ENCODE assay signal across 17 cellular contexts in genomic region chr2:120915670-120916069, GRCh38.
A peak's percentile ranks its signal among the peaks of the same experiment; 100 is the strongest.
DNase-seq lines count a peak whose midpoint lies in the region; ATAC-seq, FAIRE-seq and TF ChIP-seq lines count a peak whose summit lies in the region.
"Had no signal": no experiment of that assay in that cellular context is flagged by ENCODE, and none has a peak within 500 bp of the region (broad histone marks: within the 10 kb centered on the region; RNA-seq: fewer than 3 reads in every experiment).

No MANE protein-coding gene starts in this region.

- FAIRE-seq in A549 (lab: Jason Lieb, UNC) (no peak), bronchial epithelial cell (lab: Jason Lieb, UNC) (peak; percentile 18)
- FAIRE-seq: G401.6, keratinocyte had no signal

- H3K27me3 Mint-ChIP-seq in mesothelial cell of epicardium (ENCODE audit: low read depth), result no peaks in the 10 kb centered on the region

- POLR2A ChIA-PET in A549 (lab: Yijun Ruan, JAX), result interaction anchor here (5.6 kb wide), 1 partner anchor 19 kb away, joined by 92 read pairs; no protein-coding TSS in a partner anchor
- POLR2A ChIA-PET in PC-3 (lab: Charles Lee; ENCODE audit: unreplicated experiment), result no interaction called here

- CTCF ChIA-PET in A549 (lab: Yijun Ruan, JAX) (interaction anchor here (2.5 kb wide), 1 partner anchor 155 kb away, joined by 12 read pairs; no protein-coding TSS in a partner anchor), PC-3 (lab: Charles Lee) (no interaction called here)

- H4K20me1 ChIP-seq in PC-3 (ENCODE audit: low read length), result no peaks in the 10 kb centered on the region

- H3K4me1 Mint-ChIP-seq in mesothelial cell of epicardium, result peaks cover 49% of the 10 kb centered on the region
- H3K4me1 Mint-ChIP-seq: naive B cell had no signal

- peak overlapping the region; percentile 21 for H3K27ac Mint-ChIP-seq in mesothelial cell of epicardium

- H3K4me3 ChIP-seq in A549 (no peak overlapping the region), PC-3 (ENCODE audit: low read length) (no peak overlapping the region), bronchial epithelial cell (ENCODE audit: low read depth, low read length) (no peak overlapping the region), right lobe of liver (no peak overlapping the region)
- H3K4me3 ChIP-seq: MG63, PC-9, suprapubic skin had no signal

- no peaks in the 10 kb centered on the region for H3K36me3 Mint-ChIP-seq in mesothelial cell of epicardium
- H3K36me3 Mint-ChIP-seq: naive B cell had no signal

- intact Hi-C loops in PC-3 (cut with micrococcal nuclease), result no loop called here
- intact Hi-C loops in right lobe of liver (cut with DNase I), result no loop called here

- H3K9me2 ChIP-seq in PC-3 (replicated peaks; ENCODE audit: low read length), result no peaks in the 10 kb centered on the region

- no peaks in the 10 kb centered on the region for H3K36me3 ChIP-seq in PC-3 (ENCODE audit: low read depth, low read length)
- no peaks in the 10 kb centered on the region for H3K36me3 ChIP-seq in bronchial epithelial cell (ENCODE audit: control insufficient read depth, insufficient read depth, low read length)
- no peaks in the 10 kb centered on the region for H3K36me3 ChIP-seq in right lobe of liver
- H3K36me3 ChIP-seq: suprapubic skin had no signal

- ATAC-seq in A549, result no peak
- ATAC-seq in PC-3, result no peak
- no peak for ATAC-seq in HG03571 (IDR thresholded peaks at IDR 0.05; ENCODE audit: unreplicated experiment)
- no peak for ATAC-seq in right lobe of liver
- ATAC-seq in GM18505 (IDR thresholded peaks at IDR 0.05; ENCODE audit: unreplicated experiment), result no peak

- no peak overlapping the region for H3K9ac ChIP-seq in PC-3 (ENCODE audit: low read length)

- DNase-seq in A549 (ENCODE audit: low read depth in 1 of 2, low spot score in 1 of 2), result no peak
- no peak for DNase-seq in PC-3
- no peak for DNase-seq in bronchial epithelial cell (ENCODE audit: low read depth)
- DNase-seq in mesothelial cell of epicardium (ENCODE audit: low spot score in 2 of 2, unreplicated experiment in 2 of 2), result no peak
- no peak for DNase-seq in NK-92 (lab: John Stamatoyannopoulos, UW; ENCODE audit: unreplicated experiment)
- DNase-seq in right lobe of liver, result no peak
- DNase-seq: activated naive CD4-positive, alpha-beta T cell treated with anti-CD3 and anti-CD28 coated beads, Interleukin-2, amount 50 U/mL, for 16 hours; COR-L47; naive B cell; NCI-H187 treated with DMSO at 0.1 percent for 48 hours had no signal

- BruUV-seq in PC-3 (replicated peaks; lab: Mats Ljungman, UMichigan), result no TSS peak

- no peak for TF ChIP-seq RAD21 in A549 (conservative IDR thresholded peaks at IDR 0.05 in 1 of 2, IDR thresholded peaks at IDR 0.05 in 1 of 2)

- H3K9me3 ChIP-seq in A549, result no peaks in the 10 kb centered on the region
- no peaks in the 10 kb centered on the region for H3K9me3 ChIP-seq in PC-3 (ENCODE audit: low read length)
- no peaks in the 10 kb centered on the region for H3K9me3 ChIP-seq in right lobe of liver
- H3K9me3 ChIP-seq: MG63, suprapubic skin had no signal

- H3K79me2 ChIP-seq in PC-3 (ENCODE audit: low read length), result no peaks in the 10 kb centered on the region

- 85% methylated on average over 3 of the region's 3 CpGs for WGBS in A549 (ENCODE audit: missing lambda C conversion rate)
- WGBS in right lobe of liver (ENCODE audit: insufficient coverage, low coverage, low lambda C conversion rate, missing lambda C conversion rate), result 73% methylated on average over 2 of the region's 3 CpGs

- peak overlapping the region; percentile 76 for H2AFZ ChIP-seq in PC-3 (ENCODE audit: low read length)

- peaks cover 80% of the 10 kb centered on the region for H3K4me1 ChIP-seq in A549
- peaks cover 52% of the 10 kb centered on the region for H3K4me1 ChIP-seq in PC-3 (ENCODE audit: insufficient read depth, low read length)
- H3K4me1 ChIP-seq in right lobe of liver, result no peaks in the 10 kb centered on the region

- no peak for TF ChIP-seq POLR2A in A549 (IDR thresholded peaks at IDR 0.05; ENCODE audit: low read length)
- TF ChIP-seq POLR2A in right lobe of liver (IDR thresholded peaks at IDR 0.05), result no peak
- no peak for TF ChIP-seq POLR2A in GM18505 (IDR thresholded peaks at IDR 0.05; ENCODE audit: borderline replicate concordance, extremely low read depth, insufficient read depth, insufficient read length)

- no peaks in the 10 kb centered on the region for H3K9me3 Mint-ChIP-seq in mesothelial cell of epicardium

- H3K27ac ChIP-seq in A549, result peak overlapping the region; percentile 95 to 98
- peak overlapping the region; percentile 75 for H3K27ac ChIP-seq in PC-3 (ENCODE audit: low read length)
- H3K27ac ChIP-seq in right lobe of liver, result no peak overlapping the region
- H3K27ac ChIP-seq: PC-9, suprapubic skin had no signal

- H3K4me3 Mint-ChIP-seq in mesothelial cell of epicardium, result no peak overlapping the region

- no peak for TF ChIP-seq CTCF in A549 (IDR thresholded peaks at IDR 0.05)
- no peak for TF ChIP-seq CTCF in PC-3 (conservative IDR thresholded peaks at IDR 0.05; ENCODE audit: low read depth, low read length)
- TF ChIP-seq CTCF in bronchial epithelial cell (IDR thresholded peaks at IDR 0.05; ENCODE audit: insufficient read depth, low read length, severe bottlenecking), result no peak
- no peak for TF ChIP-seq CTCF in mesothelial cell of epicardium (IDR thresholded peaks at IDR 0.05; ENCODE audit: unreplicated experiment)
- TF ChIP-seq CTCF in right lobe of liver (IDR thresholded peaks at IDR 0.05), result no peak

- H3K4me2 ChIP-seq in A549 (peak overlapping the region; percentile 87), PC-3 (ENCODE audit: low read length) (peak overlapping the region; percentile 48)

- no peaks in the 10 kb centered on the region for H3K27me3 ChIP-seq in PC-3 (ENCODE audit: low read length)
- no peaks in the 10 kb centered on the region for H3K27me3 ChIP-seq in bronchial epithelial cell (ENCODE audit: control insufficient read depth, insufficient read depth, low read length)
- H3K27me3 ChIP-seq in right lobe of liver, result no peaks in the 10 kb centered on the region
- H3K27me3 ChIP-seq: MG63, suprapubic skin had no signal

- TF ChIP-seq EP300 in A549 (IDR thresholded peaks at IDR 0.05), result no peak

- H3F3A ChIP-seq in PC-3 (ENCODE audit: low read length, unreplicated experiment), result no peaks in the 10 kb centered on the region

TF ChIP-seq in A549, 52 proteins besides CTCF, POLR2A, EP300 and RAD21:
- TF ChIP-seq FOSB (CRISPR knock-in tag; IDR thresholded peaks at IDR 0.05), result no peak
- TF ChIP-seq, protein P1, sequence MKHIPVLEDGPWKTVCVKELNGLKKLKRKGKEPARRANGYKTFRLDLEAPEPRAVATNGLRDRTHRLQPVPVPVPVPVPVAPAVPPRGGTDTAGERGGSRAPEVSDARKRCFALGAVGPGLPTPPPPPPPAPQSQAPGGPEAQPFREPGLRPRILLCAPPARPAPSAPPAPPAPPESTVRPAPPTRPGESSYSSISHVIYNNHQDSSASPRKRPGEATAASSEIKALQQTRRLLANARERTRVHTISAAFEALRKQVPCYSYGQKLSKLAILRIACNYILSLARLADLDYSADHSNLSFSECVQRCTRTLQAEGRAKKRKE (CRISPR knock-in tag; IDR thresholded peaks at IDR 0.05; ENCODE audit: low read depth), result peak; percentile 16; the same call in 1 of the 2 replicates

Comparison
In these comparisons a context has a peak if more than half of its experiments do, and no peak if none do; other contexts are left out.
1. H3K27ac ChIP-seq: peak in A549 (2 of 2) and PC-3 (single experiment); none in right lobe of liver (0 of 3).